In the genomic region with DNA sequence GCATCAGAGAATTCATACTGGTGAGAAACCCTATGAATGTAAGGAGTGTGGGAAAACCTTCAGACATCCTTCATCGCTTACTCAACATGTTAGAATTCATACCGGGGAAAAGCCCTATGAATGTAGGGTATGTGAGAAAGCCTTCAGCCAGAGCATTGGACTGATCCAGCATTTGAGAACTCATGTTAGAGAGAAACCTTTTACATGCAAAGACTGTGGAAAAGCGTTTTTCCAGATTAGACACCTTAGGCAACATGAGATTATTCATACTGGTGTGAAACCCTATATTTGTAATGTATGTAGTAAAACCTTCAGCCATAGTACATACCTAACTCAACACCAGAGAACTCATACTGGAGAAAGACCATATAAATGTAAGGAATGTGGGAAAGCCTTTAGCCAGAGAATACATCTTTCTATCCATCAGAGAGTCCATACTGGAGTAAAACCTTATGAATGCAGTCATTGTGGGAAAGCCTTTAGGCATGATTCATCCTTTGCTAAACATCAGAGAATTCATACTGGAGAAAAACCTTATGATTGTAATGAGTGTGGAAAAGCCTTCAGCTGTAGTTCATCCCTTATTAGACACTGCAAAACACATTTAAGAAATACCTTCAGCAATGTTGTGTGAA, we compare ENCODE assay signal across 24 cellular contexts. TPM values are rescaled to one million over a fixed set of nuclear protein-coding genes. Genes with fewer than 3 reads are reported as not detected.
DNase-seq lines count a peak whose midpoint lies in the region; ATAC-seq and TF ChIP-seq lines count a peak whose summit lies in the region.
"Had no signal": no experiment of that assay in that cellular context is flagged by ENCODE, and none has a peak within 500 bp of the region (broad histone marks: within the 10 kb centered on the region; RNA-seq: fewer than 3 reads in every experiment).

No MANE protein-coding gene starts in this region.

- no peak overlapping the region for H3K27ac ChIP-seq in HUES64 (ENCODE audit: low read depth, low read length)
- no peak overlapping the region for H3K27ac ChIP-seq in CD8-positive, alpha-beta memory T cell (ENCODE audit: low read depth, low read length)
- H3K27ac ChIP-seq: brain microvascular endothelial cell, heart left ventricle, thyroid gland, VCaP had no signal

- no peaks in the 10 kb centered on the region for H3K4me1 Mint-ChIP-seq in CD8-positive, alpha-beta memory T cell
- H3K4me1 Mint-ChIP-seq: natural killer cell had no signal

- H3K27me3 Mint-ChIP-seq in CD8-positive, alpha-beta memory T cell: no peaks in the 10 kb centered on the region
- H3K27me3 Mint-ChIP-seq: dendritic cell treated with granulocyte-macrophage colony-stimulating factor and Interleukin-4, amounts not matched to agents 40 ng/mL and 50 ng/mL, for 4 days had no signal

- H3K4me1 ChIP-seq in HUES64 (ENCODE audit: insufficient read depth, low read length) (no peaks in the 10 kb centered on the region), adipocyte (ENCODE audit: control insufficient read depth, insufficient read depth, low read length) (no peaks in the 10 kb centered on the region)
- no peaks in the 10 kb centered on the region for H3K4me1 ChIP-seq in CD8-positive, alpha-beta memory T cell (ENCODE audit: insufficient read depth, low read length)
- H3K4me1 ChIP-seq: heart left ventricle, thyroid gland had no signal

- peaks cover 46 to 98% (median 89%) of the 10 kb centered on the region in 5 donors for H3K9me3 Mint-ChIP-seq in CD8-positive, alpha-beta memory T cell

- H3K36me3 Mint-ChIP-seq in CD8-positive, alpha-beta memory T cell: peaks cover 37 to 74% (median 58%) of the 10 kb centered on the region in 3 donors

- H3K27me3 ChIP-seq in HUES64 (ENCODE audit: insufficient read depth, low read length) (no peaks in the 10 kb centered on the region), adipocyte (replicated peaks; ENCODE audit: control insufficient read depth, insufficient read depth, low read length) (no peaks in the 10 kb centered on the region)
- H3K27me3 ChIP-seq in CD8-positive, alpha-beta memory T cell (ENCODE audit: insufficient read depth, low read length, poor library complexity, severe bottlenecking): no peaks in the 10 kb centered on the region
- H3K27me3 ChIP-seq: brain microvascular endothelial cell, heart left ventricle, thyroid gland had no signal

- H3K9ac ChIP-seq in HUES64 (ENCODE audit: low read depth, low read length) (no peak overlapping the region), adipocyte (ENCODE audit: low read length) (no peak overlapping the region)

- POLR2A ChIA-PET in CD8-positive, alpha-beta memory T cell (lab: Charles Lee): no interaction called here

- H3K4me3 Mint-ChIP-seq in CD8-positive, alpha-beta memory T cell: no peak overlapping the region
- H3K4me3 Mint-ChIP-seq: dendritic cell treated with granulocyte-macrophage colony-stimulating factor and Interleukin-4, amounts not matched to agents 40 ng/mL and 50 ng/mL, for 4 days; natural killer cell had no signal

- WGBS in HUES64: 95% methylated on average over 3 of the region's 3 CpGs

- peaks cover 98% of the 10 kb centered on the region for H3K9me3 ChIP-seq in HUES64 (ENCODE audit: insufficient read depth, low read depth, low read length)
- peaks cover 99% of the 10 kb centered on the region for H3K9me3 ChIP-seq in adipocyte (ENCODE audit: control insufficient read depth, low read length)
- peaks cover 73% of the 10 kb centered on the region for H3K9me3 ChIP-seq in CD8-positive, alpha-beta memory T cell (ENCODE audit: low read length)

- peak overlapping the region in 1 of 8 donors; percentile 32 for H3K27ac Mint-ChIP-seq in CD8-positive, alpha-beta memory T cell
- H3K27ac Mint-ChIP-seq: dendritic cell treated with granulocyte-macrophage colony-stimulating factor and Interleukin-4, amounts not matched to agents 40 ng/mL and 50 ng/mL, for 4 days; natural killer cell had no signal

- peaks cover 88% of the 10 kb centered on the region for H3K36me3 ChIP-seq in HUES64 (ENCODE audit: insufficient read depth, low read length)
- H3K36me3 ChIP-seq in adipocyte (ENCODE audit: control insufficient read depth, insufficient read depth, low read length, severe bottlenecking): peaks cover 52% of the 10 kb centered on the region
- H3K36me3 ChIP-seq in CD8-positive, alpha-beta memory T cell (ENCODE audit: insufficient read depth, low read length): peaks cover 5% of the 10 kb centered on the region

- CTCF ChIA-PET in CD8-positive, alpha-beta memory T cell (lab: Charles Lee): interaction anchor here (2.2 kb wide), 1 partner anchor 13 kb away, joined by 5 read pairs; the partner anchor contains the start of gene ZFP69B

- H3K4me3 ChIP-seq in HUES64 (ENCODE audit: low read length) (peak overlapping the region; percentile 2; the same call in 1 of the 2 replicates), adipocyte (ENCODE audit: low read length) (peak overlapping the region; percentile 64), fibroblast of the aortic adventitia (ENCODE audit: low read depth, low read length) (no peak overlapping the region)
- H3K4me3 ChIP-seq in CD8-positive, alpha-beta memory T cell (ENCODE audit: low read length): no peak overlapping the region
- H3K4me3 ChIP-seq: heart left ventricle, thyroid gland had no signal

- DNase-seq in DMS 273 treated with DMSO at 0.1 percent for 48 hours (lab: John Stamatoyannopoulos, UW) (peak; percentile 95), adipocyte (ENCODE audit: low read depth) (no peak), fibroblast of the aortic adventitia (ENCODE audit: low read depth) (peak; percentile 9), activated T-cell treated with anti-CD3 and anti-CD28 coated beads for 4 hours (no peak), cerebellum (ENCODE audit: low spot score) (no peak)
- DNase-seq in CD8-positive, alpha-beta memory T cell: no peak
- DNase-seq: activated CD4-positive, alpha-beta T cell treated with anti-CD3 and anti-CD28 coated beads, Interleukin-2, amount 50 U/mL, for 48 hours; activated naive CD4-positive, alpha-beta T cell treated with anti-CD3 and anti-CD28 coated beads, Interleukin-2, amount 50 U/mL, for 16 hours; activated T-cell treated with anti-CD3 and anti-CD28 coated beads, Interleukin-2, amount 50 U/mL, for 1 hour; brain microvascular endothelial cell; DMS153; heart left ventricle; islet precursor cell; mammary epithelial cell; natural killer cell; NCI-H1930; NCI-H69; RPMI8226; SW 1271; thyroid gland had no signal

- no peak for ATAC-seq in GM18520 (IDR thresholded peaks at IDR 0.05; ENCODE audit: unreplicated experiment)
- ATAC-seq: heart left ventricle, natural killer cell had no signal

- TF ChIP-seq CTCF in fibroblast of the aortic adventitia (IDR thresholded peaks at IDR 0.05; ENCODE audit: insufficient read depth, low read length): no peak

RNA-seq across cellular contexts. Expression of gene ZFP69B, which starts 12.8 kb away (rescaled TPM):
- 6.4 TPM for polyA plus RNA-seq in HUES64 (2013, experiment 1 of 2)
- polyA plus RNA-seq in HUES64 (2013, experiment 2 of 2): 6.7 TPM
- total RNA-seq in fibroblast of the aortic adventitia (ENCODE audit: low replicate concordance) (6.1 and 8.5 TPM in 2 replicates), cerebellum (16.3 TPM)
- total RNA-seq in CD8-positive, alpha-beta memory T cell: 1 to 10 TPM; 5.6 to 5.9 TPM
- polyA plus RNA-seq in CD8-positive, alpha-beta memory T cell: 2.3 TPM

RNA-seq across cellular contexts. Expression of gene ZFP69, which starts 14.0 kb away (rescaled TPM):
- 3.5 TPM for polyA plus RNA-seq in HUES64 (2013, experiment 1 of 2)
- polyA plus RNA-seq in HUES64 (2013, experiment 2 of 2): 3.4 TPM
- total RNA-seq in fibroblast of the aortic adventitia (ENCODE audit: low replicate concordance) (1.7 and 3.4 TPM in 2 replicates), cerebellum (10.5 TPM)
- 1 to 10 TPM; 2.8 to 2.9 TPM for total RNA-seq in CD8-positive, alpha-beta memory T cell
- polyA plus RNA-seq in CD8-positive, alpha-beta memory T cell: 5.4 TPM

RNA-seq across cellular contexts. Expression of gene EXO5, which starts 45.5 kb away (rescaled TPM):
- 7.2 TPM for polyA plus RNA-seq in HUES64 (2013, experiment 1 of 2)
- 6.8 TPM for polyA plus RNA-seq in HUES64 (2013, experiment 2 of 2)
- 11.5 and 15.1 TPM in 2 replicates for total RNA-seq in fibroblast of the aortic adventitia (ENCODE audit: low replicate concordance)
- total RNA-seq in cerebellum: 18.4 TPM
- 10 to 100 TPM; 14.7 to 14.9 TPM for total RNA-seq in CD8-positive, alpha-beta memory T cell
- polyA plus RNA-seq in CD8-positive, alpha-beta memory T cell: 8.3 TPM

Comparison
In these comparisons a context has a peak if more than half of its experiments do, and no peak if none do; other contexts are left out.
1. DNase-seq: peak in DMS 273 treated with DMSO at 0.1 percent for 48 hours (single experiment) and fibroblast of the aortic adventitia (single experiment); none in adipocyte (single experiment), activated T-cell treated with anti-CD3 and anti-CD28 coated beads for 4 hours (single experiment), cerebellum (single experiment) and CD8-positive, alpha-beta memory T cell (0 of 5).
2. H3K4me3 ChIP-seq: peak in HUES64 (single experiment) and adipocyte (single experiment); none in fibroblast of the aortic adventitia (single experiment) and CD8-positive, alpha-beta memory T cell (single experiment).